In the genomic region with DNA sequence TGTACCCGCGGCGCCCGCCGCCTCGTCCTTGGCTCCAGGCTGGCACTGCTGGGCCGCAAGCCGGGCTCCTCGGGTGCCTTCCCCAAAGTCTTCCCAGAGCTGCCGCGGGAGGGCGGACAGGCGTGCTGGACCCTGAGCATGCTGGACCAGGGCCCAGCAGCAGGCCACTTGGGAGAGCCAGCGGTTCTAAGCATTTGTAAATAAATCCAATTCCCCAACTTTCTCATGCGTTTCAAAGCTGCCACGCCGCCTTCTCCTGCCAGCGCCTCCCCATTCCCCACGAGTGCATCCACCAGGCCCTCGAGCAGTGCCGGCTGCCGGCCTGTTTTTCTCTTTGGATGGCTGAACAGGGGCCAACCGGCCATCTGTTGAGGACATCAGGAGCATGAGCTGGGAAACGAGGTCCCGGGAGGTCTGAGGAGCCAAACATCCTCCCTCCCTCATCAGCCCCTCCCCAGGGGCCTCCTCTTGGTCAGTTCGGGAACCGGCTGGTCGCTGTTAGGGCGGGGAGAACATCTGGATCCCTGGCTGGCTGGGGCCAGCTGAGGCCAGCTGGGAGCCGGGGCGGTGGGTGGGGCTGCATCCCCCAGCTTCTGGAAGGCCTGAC, we compare ENCODE assay signal across 1 cellular context.
TF ChIP-seq lines count a peak whose summit lies in the region.

No MANE protein-coding gene starts in this region.

TF ChIP-seq in IMR-90, 13 proteins besides CTCF, POLR2A, EP300 and RAD21:
- no peak for TF ChIP-seq CHD1 (IDR thresholded peaks at IDR 0.05; ENCODE audit: low read depth, low read length)
- TF ChIP-seq, protein P1, sequence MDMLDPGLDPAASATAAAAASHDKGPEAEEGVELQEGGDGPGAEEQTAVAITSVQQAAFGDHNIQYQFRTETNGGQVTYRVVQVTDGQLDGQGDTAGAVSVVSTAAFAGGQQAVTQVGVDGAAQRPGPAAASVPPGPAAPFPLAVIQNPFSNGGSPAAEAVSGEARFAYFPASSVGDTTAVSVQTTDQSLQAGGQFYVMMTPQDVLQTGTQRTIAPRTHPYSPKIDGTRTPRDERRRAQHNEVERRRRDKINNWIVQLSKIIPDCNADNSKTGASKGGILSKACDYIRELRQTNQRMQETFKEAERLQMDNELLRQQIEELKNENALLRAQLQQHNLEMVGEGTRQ (IDR thresholded peaks at IDR 0.05; ENCODE audit: low read depth, low read length), result no peak
- no peak for TF ChIP-seq RFX5 (IDR thresholded peaks at IDR 0.05; ENCODE audit: low read depth, low read length)
- TF ChIP-seq BHLHE40 (IDR thresholded peaks at IDR 0.05; ENCODE audit: low read depth, low read length), result no peak
- TF ChIP-seq NFE2L2 (IDR thresholded peaks at IDR 0.05; ENCODE audit: low read depth, low read length), result no peak
- TF ChIP-seq, protein P2, sequence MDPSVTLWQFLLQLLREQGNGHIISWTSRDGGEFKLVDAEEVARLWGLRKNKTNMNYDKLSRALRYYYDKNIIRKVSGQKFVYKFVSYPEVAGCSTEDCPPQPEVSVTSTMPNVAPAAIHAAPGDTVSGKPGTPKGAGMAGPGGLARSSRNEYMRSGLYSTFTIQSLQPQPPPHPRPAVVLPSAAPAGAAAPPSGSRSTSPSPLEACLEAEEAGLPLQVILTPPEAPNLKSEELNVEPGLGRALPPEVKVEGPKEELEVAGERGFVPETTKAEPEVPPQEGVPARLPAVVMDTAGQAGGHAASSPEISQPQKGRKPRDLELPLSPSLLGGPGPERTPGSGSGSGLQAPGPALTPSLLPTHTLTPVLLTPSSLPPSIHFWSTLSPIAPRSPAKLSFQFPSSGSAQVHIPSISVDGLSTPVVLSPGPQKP (IDR thresholded peaks at IDR 0.05; ENCODE audit: borderline replicate concordance, low read depth, low read length), result no peak
- no peak for TF ChIP-seq MAZ (IDR thresholded peaks at IDR 0.05; ENCODE audit: borderline replicate concordance, low read depth, low read length)
- no peak for TF ChIP-seq MAFK (IDR thresholded peaks at IDR 0.05; ENCODE audit: low read depth, low read length)
- TF ChIP-seq MXI1 (IDR thresholded peaks at IDR 0.05; ENCODE audit: borderline replicate concordance, low read depth, low read length), result no peak
- TF ChIP-seq FOS (IDR thresholded peaks at IDR 0.05; ENCODE audit: low read depth, low read length), result no peak
- TF ChIP-seq RCOR1 (IDR thresholded peaks at IDR 0.05; ENCODE audit: insufficient replicate concordance, low read length), result no peak
- no peak for TF ChIP-seq SMC3 (IDR thresholded peaks at IDR 0.05; ENCODE audit: low read depth, low read length)
- TF ChIP-seq CEBPB (IDR thresholded peaks at IDR 0.05; ENCODE audit: low read depth, low read length), result no peak
